Comparison of ENCODE assay signal across 1 cellular context in the genomic region with DNA sequence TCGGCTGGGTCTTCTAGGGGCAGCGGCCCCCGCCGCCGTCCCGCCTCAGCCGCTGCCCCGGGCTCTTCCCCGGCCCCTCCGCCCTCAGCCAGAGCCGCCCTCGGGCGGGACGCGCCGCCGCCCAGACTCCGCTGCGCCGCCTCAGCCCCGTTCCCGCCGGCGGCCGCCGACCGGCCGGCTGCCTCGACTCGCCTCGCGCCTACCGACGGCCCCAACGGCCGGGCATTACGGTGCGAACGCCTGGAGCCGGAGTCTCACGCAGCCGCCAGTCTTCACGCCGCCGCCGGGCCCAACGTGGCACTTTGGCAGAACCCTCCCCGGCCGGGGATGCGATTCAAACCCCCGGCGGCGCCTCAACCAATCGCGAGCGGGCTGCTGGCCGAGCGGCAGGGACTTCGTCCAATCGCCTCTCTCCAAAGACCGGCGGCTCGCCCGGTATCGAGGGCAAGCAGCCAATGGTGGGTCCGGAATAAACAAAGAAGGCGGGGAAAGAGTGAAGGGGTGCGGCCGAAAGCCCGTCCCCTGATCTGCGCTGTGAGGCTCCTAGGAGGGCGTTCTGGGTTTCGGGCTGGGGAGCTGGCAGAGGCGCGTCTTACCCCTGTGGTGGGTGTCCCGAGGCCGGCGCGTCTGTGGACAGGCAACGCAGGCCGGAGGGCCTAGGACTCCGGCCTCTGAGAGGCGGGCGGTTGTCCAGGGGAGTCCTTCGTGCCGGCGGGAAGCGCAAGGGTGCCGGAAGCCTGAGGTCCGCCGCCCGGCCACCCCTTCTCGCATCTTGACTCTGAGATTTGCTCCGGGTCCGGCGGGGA.
TF ChIP-seq lines count a peak whose summit lies in the region.

CDR2 (minus strand) TSS at position 309 of the 806 bp plus-strand sequence. CDS start 310 bp downstream, outside the sequence.

TF ChIP-seq in HepG2, 621 proteins besides CTCF, POLR2A, EP300 and RAD21 (continued from another document and continues in another):
- TF ChIP-seq ZNF639 (CRISPR knock-in tag; conservative IDR thresholded peaks at IDR 0.05), result 0 out of 2 replicates have a peak, but pooled peaks have one; percentile 36
- peak; percentile 98 for TF ChIP-seq PAWR (CRISPR knock-in tag; IDR thresholded peaks at IDR 0.05; ENCODE audit: borderline replicate concordance)
- 0 out of 2 replicates have a peak, but pooled peaks have one; percentile 41 for TF ChIP-seq ATAD3A (CRISPR knock-in tag; IDR thresholded peaks at IDR 0.05)
- 0 out of 2 replicates have a peak, but pooled peaks have one; percentile 70 for TF ChIP-seq SNAI1 (CRISPR knock-in tag; IDR thresholded peaks at IDR 0.05; ENCODE audit: borderline replicate concordance)
- no peak for TF ChIP-seq TCF7L2 (IDR thresholded peaks at IDR 0.05; ENCODE audit: low read depth, low read length)
- no peak for TF ChIP-seq GLI4 (CRISPR knock-in tag; IDR thresholded peaks at IDR 0.05; ENCODE audit: borderline replicate concordance)
- no peak for TF ChIP-seq HOXA9 (CRISPR knock-in tag; IDR thresholded peaks at IDR 0.05; ENCODE audit: borderline replicate concordance)
- peak; percentile 54 for TF ChIP-seq HNRNPH1 (optimal IDR thresholded peaks at IDR 0.05; ENCODE audit: low read depth, low read length)
- TF ChIP-seq ZBTB38 (CRISPR knock-in tag; IDR thresholded peaks at IDR 0.05), result no peak
- TF ChIP-seq NR1H2 (CRISPR knock-in tag; IDR thresholded peaks at IDR 0.05; ENCODE audit: borderline replicate concordance, low read depth), result no peak
- no peak for TF ChIP-seq SMYD3 (CRISPR knock-in tag; IDR thresholded peaks at IDR 0.05)
- no peak for TF ChIP-seq ZNF720 (CRISPR knock-in tag; IDR thresholded peaks at IDR 0.05)
- TF ChIP-seq, protein P1, sequence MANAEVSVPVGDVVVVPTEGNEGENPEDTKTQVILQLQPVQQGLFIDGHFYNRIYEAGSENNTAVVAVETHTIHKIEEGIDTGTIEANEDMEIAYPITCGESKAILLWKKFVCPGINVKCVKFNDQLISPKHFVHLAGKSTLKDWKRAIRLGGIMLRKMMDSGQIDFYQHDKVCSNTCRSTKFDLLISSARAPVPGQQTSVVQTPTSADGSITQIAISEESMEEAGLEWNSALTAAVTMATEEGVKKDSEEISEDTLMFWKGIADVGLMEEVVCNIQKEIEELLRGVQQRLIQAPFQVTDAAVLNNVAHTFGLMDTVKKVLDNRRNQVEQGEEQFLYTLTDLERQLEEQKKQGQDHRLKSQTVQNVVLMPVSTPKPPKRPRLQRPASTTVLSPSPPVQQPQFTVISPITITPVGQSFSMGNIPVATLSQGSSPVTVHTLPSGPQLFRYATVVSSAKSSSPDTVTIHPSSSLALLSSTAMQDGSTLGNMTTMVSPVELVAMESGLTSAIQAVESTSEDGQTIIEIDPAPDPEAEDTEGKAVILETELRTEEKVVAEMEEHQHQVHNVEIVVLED (CRISPR knock-in tag; IDR thresholded peaks at IDR 0.05; ENCODE audit: borderline replicate concordance), result peak; percentile 56; the same call in 1 of the 2 replicates
- TF ChIP-seq FOXM1 (CRISPR knock-in tag; IDR thresholded peaks at IDR 0.05), result peak; percentile 78; the same call in 1 of the 2 replicates
- TF ChIP-seq, protein P2, sequence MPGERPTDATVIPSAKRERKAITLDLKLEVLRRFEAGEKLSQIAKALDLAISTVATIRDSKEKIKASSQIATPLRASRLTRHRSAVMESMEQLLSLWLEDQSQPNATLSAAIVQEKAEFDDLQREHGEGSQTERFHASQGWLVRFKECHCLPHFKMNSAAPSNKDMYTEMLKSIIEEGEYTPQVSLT (CRISPR knock-in tag; IDR thresholded peaks at IDR 0.05; ENCODE audit: borderline replicate concordance, low read depth), result no peak; the same call in 1 of the 2 replicates
- peak; percentile 92 for TF ChIP-seq BRCA1 (CRISPR knock-in tag; IDR thresholded peaks at IDR 0.05)
- no peak; the same call in 1 of the 2 replicates for TF ChIP-seq CHD2 (IDR thresholded peaks at IDR 0.05; ENCODE audit: low read depth, low read length)
- no peak for TF ChIP-seq TBX3 (IDR thresholded peaks at IDR 0.05; ENCODE audit: borderline replicate concordance)
- peak; percentile 95 for TF ChIP-seq KDM5B (CRISPR knock-in tag; IDR thresholded peaks at IDR 0.05; ENCODE audit: borderline replicate concordance)
- no peak for TF ChIP-seq ZNF660 (CRISPR knock-in tag; IDR thresholded peaks at IDR 0.05; ENCODE audit: borderline replicate concordance, low read depth)
- no peak for TF ChIP-seq HBP1 (CRISPR knock-in tag; IDR thresholded peaks at IDR 0.05; ENCODE audit: low read depth)
- no peak for TF ChIP-seq ZBTB1 (CRISPR knock-in tag; IDR thresholded peaks at IDR 0.05; ENCODE audit: borderline replicate concordance)
- TF ChIP-seq NR2C2 (CRISPR knock-in tag; IDR thresholded peaks at IDR 0.05; ENCODE audit: borderline replicate concordance), result peak; percentile 7; the same call in 1 of the 2 replicates
- TF ChIP-seq POLR2AphosphoS2 (IDR thresholded peaks at IDR 0.05; ENCODE audit: low read depth, low read length), result no peak
- TF ChIP-seq HMG20A (CRISPR knock-in tag; IDR thresholded peaks at IDR 0.05; ENCODE audit: borderline replicate concordance), result no peak
- TF ChIP-seq KAT7 (CRISPR knock-in tag; IDR thresholded peaks at IDR 0.05; ENCODE audit: borderline replicate concordance), result peak; percentile 79; the same call in 1 of the 2 replicates
- TF ChIP-seq ZNF678 (CRISPR knock-in tag; IDR thresholded peaks at IDR 0.05), result no peak; the same call in 1 of the 2 replicates
- TF ChIP-seq SALL1 (CRISPR knock-in tag; IDR thresholded peaks at IDR 0.05), result peak; percentile 64
- no peak for TF ChIP-seq PAF1 (CRISPR knock-in tag; IDR thresholded peaks at IDR 0.05)
- 0 out of 2 replicates have a peak, but pooled peaks have one; percentile 38 for TF ChIP-seq ZSCAN12 (CRISPR knock-in tag; IDR thresholded peaks at IDR 0.05)
- TF ChIP-seq ZNF572 (CRISPR knock-in tag; IDR thresholded peaks at IDR 0.05), result no peak
- no peak for TF ChIP-seq ARNT (IDR thresholded peaks at IDR 0.05)
- TF ChIP-seq ZNF234 (CRISPR knock-in tag; conservative IDR thresholded peaks at IDR 0.05), result no peak
- no peak for TF ChIP-seq STAG1 (CRISPR knock-in tag; IDR thresholded peaks at IDR 0.05)
- TF ChIP-seq SNAPC2 (CRISPR knock-in tag; IDR thresholded peaks at IDR 0.05), result peak; percentile 55; the same call in 1 of the 2 replicates
- TF ChIP-seq ZNF17 (CRISPR knock-in tag; IDR thresholded peaks at IDR 0.05), result no peak
- no peak for TF ChIP-seq ATM (IDR thresholded peaks at IDR 0.05; ENCODE audit: borderline replicate concordance)
- TF ChIP-seq HES4 (CRISPR knock-in tag; IDR thresholded peaks at IDR 0.05; ENCODE audit: borderline replicate concordance), result no peak; the same call in 1 of the 2 replicates
- TF ChIP-seq, protein P3, sequence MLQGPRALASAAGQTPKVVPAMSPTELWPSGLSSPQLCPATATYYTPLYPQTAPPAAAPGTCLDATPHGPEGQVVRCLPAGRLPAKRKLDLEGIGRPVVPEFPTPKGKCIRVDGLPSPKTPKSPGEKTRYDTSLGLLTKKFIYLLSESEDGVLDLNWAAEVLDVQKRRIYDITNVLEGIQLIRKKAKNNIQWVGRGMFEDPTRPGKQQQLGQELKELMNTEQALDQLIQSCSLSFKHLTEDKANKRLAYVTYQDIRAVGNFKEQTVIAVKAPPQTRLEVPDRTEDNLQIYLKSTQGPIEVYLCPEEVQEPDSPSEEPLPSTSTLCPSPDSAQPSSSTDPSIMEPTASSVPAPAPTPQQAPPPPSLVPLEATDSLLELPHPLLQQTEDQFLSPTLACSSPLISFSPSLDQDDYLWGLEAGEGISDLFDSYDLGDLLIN (CRISPR knock-in tag; IDR thresholded peaks at IDR 0.05; ENCODE audit: borderline replicate concordance), result peak; percentile 35; the same call in 1 of the 2 replicates
- TF ChIP-seq ZNF124 (CRISPR knock-in tag; IDR thresholded peaks at IDR 0.05), result peak; percentile 88; the same call in 1 of the 2 replicates
- no peak for TF ChIP-seq NFE2L2 (IDR thresholded peaks at IDR 0.05; ENCODE audit: low read length)
- TF ChIP-seq ZNF737 (CRISPR knock-in tag; IDR thresholded peaks at IDR 0.05; ENCODE audit: borderline replicate concordance), result no peak
- TF ChIP-seq TSC22D2 (CRISPR knock-in tag; IDR thresholded peaks at IDR 0.05; ENCODE audit: borderline replicate concordance), result peak; percentile 93; the same call in 1 of the 2 replicates
- TF ChIP-seq, protein P4, sequence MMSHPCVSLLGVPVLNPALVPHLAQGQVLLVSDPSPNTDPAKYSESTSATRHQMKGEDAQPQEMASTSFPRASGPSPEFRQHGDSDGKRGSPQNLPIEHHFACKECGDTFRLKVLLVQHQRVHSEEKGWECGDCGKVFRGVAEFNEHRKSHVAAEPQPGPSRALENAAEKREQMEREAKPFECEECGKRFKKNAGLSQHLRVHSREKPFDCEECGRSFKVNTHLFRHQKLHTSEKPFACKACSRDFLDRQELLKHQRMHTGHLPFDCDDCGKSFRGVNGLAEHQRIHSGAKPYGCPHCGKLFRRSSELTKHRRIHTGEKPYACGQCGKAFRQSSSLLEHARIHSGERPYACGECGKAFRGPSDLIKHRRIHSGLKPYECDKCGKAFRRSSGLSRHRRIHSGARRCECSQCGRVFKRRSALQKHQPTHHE (CRISPR knock-in tag; IDR thresholded peaks at IDR 0.05; ENCODE audit: borderline replicate concordance), result no peak
- peak; percentile 55; the same call in 1 of the 2 replicates for TF ChIP-seq ZNF614 (CRISPR knock-in tag; IDR thresholded peaks at IDR 0.05; ENCODE audit: borderline replicate concordance)
- TF ChIP-seq, protein P5, sequence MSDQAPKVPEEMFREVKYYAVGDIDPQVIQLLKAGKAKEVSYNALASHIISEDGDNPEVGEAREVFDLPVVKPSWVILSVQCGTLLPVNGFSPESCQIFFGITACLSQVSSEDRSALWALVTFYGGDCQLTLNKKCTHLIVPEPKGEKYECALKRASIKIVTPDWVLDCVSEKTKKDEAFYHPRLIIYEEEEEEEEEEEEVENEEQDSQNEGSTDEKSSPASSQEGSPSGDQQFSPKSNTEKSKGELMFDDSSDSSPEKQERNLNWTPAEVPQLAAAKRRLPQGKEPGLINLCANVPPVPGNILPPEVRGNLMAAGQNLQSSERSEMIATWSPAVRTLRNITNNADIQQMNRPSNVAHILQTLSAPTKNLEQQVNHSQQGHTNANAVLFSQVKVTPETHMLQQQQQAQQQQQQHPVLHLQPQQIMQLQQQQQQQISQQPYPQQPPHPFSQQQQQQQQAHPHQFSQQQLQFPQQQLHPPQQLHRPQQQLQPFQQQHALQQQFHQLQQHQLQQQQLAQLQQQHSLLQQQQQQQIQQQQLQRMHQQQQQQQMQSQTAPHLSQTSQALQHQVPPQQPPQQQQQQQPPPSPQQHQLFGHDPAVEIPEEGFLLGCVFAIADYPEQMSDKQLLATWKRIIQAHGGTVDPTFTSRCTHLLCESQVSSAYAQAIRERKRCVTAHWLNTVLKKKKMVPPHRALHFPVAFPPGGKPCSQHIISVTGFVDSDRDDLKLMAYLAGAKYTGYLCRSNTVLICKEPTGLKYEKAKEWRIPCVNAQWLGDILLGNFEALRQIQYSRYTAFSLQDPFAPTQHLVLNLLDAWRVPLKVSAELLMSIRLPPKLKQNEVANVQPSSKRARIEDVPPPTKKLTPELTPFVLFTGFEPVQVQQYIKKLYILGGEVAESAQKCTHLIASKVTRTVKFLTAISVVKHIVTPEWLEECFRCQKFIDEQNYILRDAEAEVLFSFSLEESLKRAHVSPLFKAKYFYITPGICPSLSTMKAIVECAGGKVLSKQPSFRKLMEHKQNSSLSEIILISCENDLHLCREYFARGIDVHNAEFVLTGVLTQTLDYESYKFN (CRISPR knock-in tag; conservative IDR thresholded peaks at IDR 0.05), result peak; percentile 27
- TF ChIP-seq FOXC1 (CRISPR knock-in tag; IDR thresholded peaks at IDR 0.05; ENCODE audit: borderline replicate concordance), result 0 out of 2 replicates have a peak, but pooled peaks have one; percentile 65
- TF ChIP-seq ZFX (CRISPR knock-in tag; IDR thresholded peaks at IDR 0.05; ENCODE audit: low read depth), result peak; percentile 87
- peak; percentile 97 for TF ChIP-seq YEATS4 (CRISPR knock-in tag; IDR thresholded peaks at IDR 0.05; ENCODE audit: borderline replicate concordance)
- peak; percentile 87; the same call in 1 of the 2 replicates for TF ChIP-seq ZSCAN29 (CRISPR knock-in tag; conservative IDR thresholded peaks at IDR 0.05)
